Comparison of ENCODE assay signal across 32 cellular contexts in the genomic region with DNA sequence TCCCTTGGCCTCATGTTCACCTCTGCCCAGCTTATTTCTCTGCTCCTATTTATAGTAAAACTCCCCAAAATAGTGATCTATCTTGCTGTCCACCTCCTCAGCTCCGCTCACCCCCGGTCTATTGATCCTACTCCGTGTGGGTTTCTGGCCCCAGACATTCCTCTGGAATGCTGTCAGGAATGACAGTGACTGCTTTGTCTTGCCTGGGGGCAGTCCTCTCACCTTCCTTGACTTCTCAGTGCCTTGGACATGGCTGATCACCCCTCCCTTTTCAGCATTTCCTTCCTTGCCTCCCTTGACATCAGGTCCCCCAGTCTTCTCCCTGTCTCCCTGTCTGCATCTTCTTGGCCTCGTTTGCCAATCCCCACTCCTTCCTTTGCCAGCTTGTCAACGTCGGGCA.
"Had no signal": no experiment of that assay in that cellular context is flagged by ENCODE, and none has a peak within 500 bp of the region (broad histone marks: within the 10 kb centered on the region; RNA-seq: fewer than 3 reads in every experiment).

No MANE protein-coding gene starts in this region.

- H3K36me3 ChIP-seq: brain microvascular endothelial cell, cardiac muscle cell, Peyer's patch had no signal

- H3K4me1 Mint-ChIP-seq: activated B cell treated with CpG ODN at 0.5 μM for 24 hours; activated naive CD4-positive, alpha-beta T cell treated with anti-CD3 and anti-CD28 coated beads, Interleukin-2, amount 10 ng/mL, durations not matched to agents 7 days and 5 days; activated naive CD8-positive, alpha-beta T cell treated with anti-CD3 and anti-CD28 coated beads, Interleukin-2, amount 50 U/mL, for 24 hours had no signal

- H3K4me3 Mint-ChIP-seq: activated B cell treated with CpG ODN at 0.5 μM for 24 hours; activated CD4-positive, alpha-beta memory T cell treated with anti-CD3 and anti-CD28 coated beads for 36 hours; activated naive CD4-positive, alpha-beta T cell treated with anti-CD3 and anti-CD28 coated beads, Interleukin-2, amount 10 ng/mL, durations not matched to agents 7 days and 5 days; activated naive CD8-positive, alpha-beta T cell; activated naive CD8-positive, alpha-beta T cell treated with anti-CD3 and anti-CD28 coated beads, Interleukin-2, amount 50 U/mL, for 24 hours; activated T-cell treated with anti-CD3 and anti-CD28 coated beads, Interleukin-2, amount 50 U/mL, for 4 hours; activated T-helper 1 cell treated with anti-CD3 and anti-CD28 coated beads, Interleukin-12 subunit alpha, Interleukin-12 subunit beta, Interleukin-2, Interleukin-4 antibody, amounts not matched to agents 30 ng/mL and 10 ng/mL and 1 ng/mL, durations not matched to agents 14 hours and 24 hours and 36 hours had no signal

- H3K9me3 Mint-ChIP-seq: activated B cell treated with CpG ODN at 0.5 μM for 24 hours; activated CD4-positive, alpha-beta memory T cell treated with anti-CD3 and anti-CD28 coated beads for 36 hours; activated naive CD4-positive, alpha-beta T cell treated with anti-CD3 and anti-CD28 coated beads, Interleukin-2, amount 10 ng/mL, durations not matched to agents 7 days and 5 days; activated naive CD8-positive, alpha-beta T cell treated with anti-CD3 and anti-CD28 coated beads, Interleukin-2, amount 50 U/mL, for 24 hours; activated T-cell treated with anti-CD3 and anti-CD28 coated beads, Interleukin-2, amount 50 U/mL, for 4 hours; activated T-helper 1 cell treated with anti-CD3 and anti-CD28 coated beads, Interleukin-12 subunit alpha, Interleukin-12 subunit beta, Interleukin-2, Interleukin-4 antibody, amounts not matched to agents 30 ng/mL and 10 ng/mL and 1 ng/mL, durations not matched to agents 14 hours and 24 hours and 36 hours had no signal

- DNase-seq: activated B cell treated with CpG ODN at 0.5 μM for 24 hours; activated CD4-positive, alpha-beta memory T cell treated with anti-CD3 and anti-CD28 coated beads for 36 hours; activated CD4-positive, alpha-beta T cell treated with anti-CD3 and anti-CD28 coated beads for 4 hours; activated CD4-positive, alpha-beta T cell treated with anti-CD3 and anti-CD28 coated beads, Interleukin-2, amount 50 U/mL, for 1 hour; activated CD4-positive, CD25-positive, alpha-beta regulatory T cell treated with anti-CD3 and anti-CD28 coated beads, Interleukin-2, amount 50 U/mL, for 72 hours; activated CD8-positive, alpha-beta memory T cell treated with anti-CD3 and anti-CD28 coated beads, Interleukin-2, amount 50 U/mL, for 4 hours; activated naive CD4-positive, alpha-beta T cell treated with anti-CD3 and anti-CD28 coated beads, Interleukin-2, amount 10 ng/mL, durations not matched to agents 7 days and 5 days; activated naive CD8-positive, alpha-beta T cell treated with anti-CD3 and anti-CD28 coated beads, Interleukin-2, amount 50 U/mL, for 24 hours; activated T-cell treated with anti-CD3 and anti-CD28 coated beads for 4 hours; activated T-cell treated with anti-CD3 and anti-CD28 coated beads, Interleukin-2, amount 50 U/mL, for 4 hours; anterior cingulate cortex; brain microvascular endothelial cell; NCI-H1105; NCI-H1417 treated with DMSO at 0.1 percent for 48 hours; NCI-H1930; NCI-H2081 treated with DMSO at 0.1 percent for 48 hours; NCI-H226; NCI-H446 treated with DMSO at 0.1 percent for 48 hours; NCI-H524; NK-92 treated with Interleukin-12 subunit alpha and Interleukin-12 subunit beta, amount 100 ng/mL, for 24 hours; PC-3; Peyer's patch; RPMI8226; SW 1271; T-helper 1 cell; T-helper 2 cell; T-helper 9 cell had no signal

- ATAC-seq: activated naive CD8-positive, alpha-beta T cell treated with anti-CD3 and anti-CD28 coated beads, Interleukin-2, amount 50 U/mL, for 24 hours; activated T-cell treated with anti-CD3 and anti-CD28 coated beads, Interleukin-2, amount 50 U/mL, for 4 hours; PC-3 had no signal

- H3K27ac Mint-ChIP-seq: activated B cell treated with CpG ODN at 0.5 μM for 24 hours; activated CD4-positive, alpha-beta memory T cell treated with anti-CD3 and anti-CD28 coated beads for 36 hours; activated naive CD4-positive, alpha-beta T cell treated with anti-CD3 and anti-CD28 coated beads, Interleukin-2, amount 10 ng/mL, durations not matched to agents 7 days and 5 days; activated naive CD8-positive, alpha-beta T cell; activated T-helper 1 cell treated with anti-CD3 and anti-CD28 coated beads, Interleukin-12 subunit alpha, Interleukin-12 subunit beta, Interleukin-2, Interleukin-4 antibody, amounts not matched to agents 30 ng/mL and 10 ng/mL and 1 ng/mL, durations not matched to agents 14 hours and 24 hours and 36 hours had no signal

- H3K4me2 ChIP-seq: KMS-11 had no signal

- H3K4me3 ChIP-seq: cardiac muscle cell, Peyer's patch had no signal

- H3K27me3 Mint-ChIP-seq: activated naive CD4-positive, alpha-beta T cell treated with anti-CD3 and anti-CD28 coated beads, Interleukin-2, amount 10 ng/mL, durations not matched to agents 7 days and 5 days had no signal

- H3K4me1 ChIP-seq: Peyer's patch had no signal

- H3K36me3 Mint-ChIP-seq: activated CD4-positive, alpha-beta memory T cell treated with anti-CD3 and anti-CD28 coated beads for 36 hours; activated naive CD4-positive, alpha-beta T cell treated with anti-CD3 and anti-CD28 coated beads, Interleukin-2, amount 10 ng/mL, durations not matched to agents 7 days and 5 days; activated naive CD8-positive, alpha-beta T cell had no signal

- H3K27ac ChIP-seq: brain microvascular endothelial cell, cardiac muscle cell, KMS-11, Peyer's patch, VCaP had no signal

- H3K27me3 ChIP-seq: brain microvascular endothelial cell, cardiac muscle cell, Peyer's patch had no signal

- H3K9ac ChIP-seq: KMS-11 had no signal

- H3K9me3 ChIP-seq: Peyer's patch had no signal
